8 cellular contexts compared by ENCODE assay signal in the genomic region with DNA sequence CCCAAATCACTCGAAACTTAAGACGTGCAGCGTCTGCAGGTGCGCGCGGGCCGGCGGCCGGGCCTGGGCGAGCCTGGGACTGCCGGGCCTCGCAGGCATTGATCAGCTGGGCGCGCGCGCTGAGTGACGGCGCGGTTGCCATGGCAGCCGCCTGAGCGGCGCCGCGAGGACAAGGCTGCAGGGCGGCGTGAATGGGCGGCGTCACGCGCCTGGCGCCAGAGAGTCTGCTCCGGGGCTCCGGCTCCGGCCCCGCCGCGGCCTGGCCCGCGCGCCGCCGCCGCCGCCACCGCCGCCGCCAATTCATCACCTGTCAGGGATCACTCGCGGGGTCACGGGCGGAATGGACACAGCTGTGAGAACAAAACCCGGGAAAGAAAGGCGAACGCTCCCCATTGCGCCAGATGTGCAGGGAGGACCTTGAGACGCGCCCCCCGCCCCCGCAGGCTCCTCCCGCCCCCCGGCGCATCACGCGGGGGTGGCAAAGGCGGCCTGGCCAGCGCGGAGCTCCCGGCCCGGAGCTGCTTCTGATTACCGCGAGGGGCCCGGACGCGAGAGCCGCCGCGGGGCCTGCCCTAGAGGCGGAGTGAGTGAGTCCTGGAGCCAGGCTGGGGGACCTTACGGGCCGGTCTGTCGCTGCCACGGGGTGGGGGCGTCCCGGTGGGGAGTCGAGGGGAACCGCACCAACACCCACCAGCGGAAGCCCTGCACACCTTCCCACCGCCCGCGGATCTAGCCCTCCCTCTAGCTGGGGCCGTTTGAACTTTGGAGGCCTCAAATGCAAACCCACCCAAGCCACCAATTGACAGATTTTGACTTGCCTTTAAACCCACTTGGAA. TPM values are rescaled to one million over a fixed set of nuclear protein-coding genes. Genes with fewer than 3 reads are reported as not detected.
DNase-seq lines count a peak whose midpoint lies in the region; ATAC-seq lines count a peak whose summit lies in the region.

No MANE protein-coding gene starts in this region.

- ATAC-seq in GM19043 (IDR thresholded peaks at IDR 0.05; ENCODE audit: low read depth, unreplicated experiment) (peak; percentile 60), HG03342 (IDR thresholded peaks at IDR 0.05; ENCODE audit: unreplicated experiment) (peak; percentile 69)
- ATAC-seq in activated CD4-positive, CD25-positive, alpha-beta regulatory T cell treated with anti-CD3 and anti-CD28 coated beads, Interleukin-2, amount 50 U/mL, for 24 hours: peak; percentile 58

- DNase-seq in AG08396 (ENCODE audit: low spot score) (peak; percentile 96), NCI-H446 (lab: John Stamatoyannopoulos, UW) (peak; percentile 89 to 95), cerebellum (ENCODE audit: low spot score) (peak; percentile 93), kidney glomerular epithelial cell (lab: John Stamatoyannopoulos, UW) (peak; percentile 95)
- DNase-seq in stimulated activated CD4-positive, alpha-beta T cell treated with anti-CD3 and anti-CD28 coated beads, Interleukin-15, amount 100 ng/mL, for 24 hours: peak; percentile 90

RNA-seq across cellular contexts. Expression of a gene that starts 2.9 kb away (rescaled TPM):
- 371 TPM for total RNA-seq in cerebellum

Comparison
In these comparisons a context has a peak if more than half of its experiments do, and no peak if none do; other contexts are left out.
1. Peak in every context shown above with its lines: DNase-seq and ATAC-seq.